ENCODE assay signal across 6 cellular contexts in the genomic region with DNA sequence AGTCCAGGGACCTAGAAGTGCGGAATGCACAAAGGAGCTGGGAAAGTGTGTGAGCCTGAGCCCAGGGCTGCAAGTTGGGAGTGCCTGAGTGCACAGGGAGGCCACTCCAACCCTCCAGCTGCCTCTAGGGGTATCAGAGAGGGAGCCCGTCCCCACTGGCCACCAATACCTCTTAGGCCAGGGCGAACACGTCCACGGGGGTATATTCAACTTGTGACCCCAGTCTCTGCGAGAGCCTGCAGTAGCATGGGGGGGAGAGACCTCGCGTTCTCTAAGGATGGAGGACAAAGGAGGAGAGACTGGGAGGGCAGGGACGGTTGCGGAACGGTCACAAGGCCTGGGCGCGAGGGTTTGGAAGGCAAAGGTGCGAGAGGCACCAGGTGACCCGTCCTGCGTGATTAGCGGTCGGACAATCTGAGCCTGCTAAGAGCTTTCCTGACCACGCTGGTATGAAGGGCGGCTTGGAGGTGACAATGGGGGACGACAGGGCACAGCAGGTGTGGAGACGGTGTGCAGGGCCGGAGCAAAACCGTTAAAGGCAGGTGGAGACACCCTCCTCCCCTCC. TPM values are rescaled to one million over a fixed set of nuclear protein-coding genes. Genes with fewer than 3 reads are reported as not detected.
DNase-seq lines count a peak whose midpoint lies in the region; ATAC-seq and TF ChIP-seq lines count a peak whose summit lies in the region.

No MANE protein-coding gene starts in this region.

- peak in 1 of 3 donors; percentile 1 for DNase-seq in CD4-positive, CD25-positive, alpha-beta regulatory T cell
- DNase-seq in RWPE2 (ENCODE audit: low spot score) = peak; percentile 35
- DNase-seq in hepatocyte (ENCODE audit: low spot score) = no peak
- DNase-seq in upper lobe of right lung = no peak
- DNase-seq in iPS-NIHi7 (ENCODE audit: extremely low spot score) = no peak

- peak overlapping the region; percentile 27 for H2AFZ ChIP-seq in hepatocyte

- peaks cover 13% of the 10 kb centered on the region for H3K36me3 ChIP-seq in CD4-positive, CD25-positive, alpha-beta regulatory T cell (ENCODE audit: control insufficient read depth, insufficient read depth, low read length)
- H3K36me3 ChIP-seq in RWPE2 (ENCODE audit: low read depth) = peaks cover 21% of the 10 kb centered on the region
- H3K36me3 ChIP-seq in hepatocyte (replicated peaks; ENCODE audit: insufficient read depth, low read depth) = no peaks in the 10 kb centered on the region
- H3K36me3 ChIP-seq in upper lobe of right lung = peaks cover 22% of the 10 kb centered on the region

- intact Hi-C loops in upper lobe of right lung (cut with DNase I) = no loop called here

- H4K20me1 ChIP-seq in hepatocyte (ENCODE audit: insufficient read depth, poor library complexity, severe bottlenecking) = no peaks in the 10 kb centered on the region

- peak overlapping the region; percentile 92 to 99 (median 94) for H3K4me3 Mint-ChIP-seq in CD4-positive, CD25-positive, alpha-beta regulatory T cell

- H3K4me1 ChIP-seq in CD4-positive, CD25-positive, alpha-beta regulatory T cell (ENCODE audit: control insufficient read depth, insufficient read depth, low read length, poor library complexity, severe bottlenecking) = peaks cover 40% of the 10 kb centered on the region
- H3K4me1 ChIP-seq in RWPE2 (ENCODE audit: insufficient read depth, poor library complexity, severe bottlenecking) (peaks cover 3% of the 10 kb centered on the region), hepatocyte (ENCODE audit: insufficient read depth) (peaks cover 15% of the 10 kb centered on the region), upper lobe of right lung (peaks cover 27% of the 10 kb centered on the region)

- TF ChIP-seq CTCF in RWPE2 (IDR thresholded peaks at IDR 0.05; ENCODE audit: poor library complexity, severe bottlenecking) (no peak), hepatocyte (IDR thresholded peaks at IDR 0.05; ENCODE audit: poor library complexity) (no peak), upper lobe of right lung (IDR thresholded peaks at IDR 0.05) (no peak)

- H3K9me2 ChIP-seq in hepatocyte (replicated peaks; ENCODE audit: insufficient read depth) = no peaks in the 10 kb centered on the region

- no peaks in the 10 kb centered on the region for H3K27me3 ChIP-seq in CD4-positive, CD25-positive, alpha-beta regulatory T cell (ENCODE audit: control insufficient read depth, insufficient read depth, low read length)
- H3K27me3 ChIP-seq in RWPE2 (ENCODE audit: insufficient read depth, poor library complexity, severe bottlenecking) = no peaks in the 10 kb centered on the region
- H3K27me3 ChIP-seq in hepatocyte = no peaks in the 10 kb centered on the region
- H3K27me3 ChIP-seq in upper lobe of right lung = no peaks in the 10 kb centered on the region

- WGBS in hepatocyte (ENCODE audit: low lambda C conversion rate, missing lambda C conversion rate) = 11% methylated on average over 24 of the region's 24 CpGs

- H3K9me3 Mint-ChIP-seq in CD4-positive, CD25-positive, alpha-beta regulatory T cell = peaks cover 0 to 1% (median 0%) of the 10 kb centered on the region in 7 donors

- peaks cover 12 to 46% (median 19%) of the 10 kb centered on the region in 4 donors for H3K4me1 Mint-ChIP-seq in CD4-positive, CD25-positive, alpha-beta regulatory T cell

- H3K4me2 ChIP-seq in hepatocyte = peak overlapping the region; percentile 97

- H3K4me3 ChIP-seq in CD4-positive, CD25-positive, alpha-beta regulatory T cell (ENCODE audit: low read depth, low read length) = peak overlapping the region; percentile 94
- peak overlapping the region; percentile 57 for H3K4me3 ChIP-seq in RWPE2 (ENCODE audit: severe bottlenecking)
- peak overlapping the region; percentile 15 for H3K4me3 ChIP-seq in hepatocyte
- peak overlapping the region; percentile 72 for H3K4me3 ChIP-seq in upper lobe of right lung

- peaks cover 6% of the 10 kb centered on the region for H3K79me2 ChIP-seq in hepatocyte

- ATAC-seq in CD4-positive, CD25-positive, alpha-beta regulatory T cell (ENCODE audit: low read depth in 2 of 2) = no peak
- 0 out of 3 replicates have a peak, but pooled peaks have one; percentile 3 for ATAC-seq in RWPE2 (ENCODE audit: low read depth)
- no peak for ATAC-seq in upper lobe of right lung
- no peak for ATAC-seq in GM19351 (IDR thresholded peaks at IDR 0.05; ENCODE audit: unreplicated experiment)

- H3K27ac ChIP-seq in CD4-positive, CD25-positive, alpha-beta regulatory T cell (ENCODE audit: insufficient read depth, low read length, poor library complexity, severe bottlenecking) = peak overlapping the region; percentile 82
- H3K27ac ChIP-seq in RWPE2 (ENCODE audit: poor library complexity, severe bottlenecking) = peak overlapping the region; percentile 30
- H3K27ac ChIP-seq in hepatocyte = peak overlapping the region; percentile 17
- H3K27ac ChIP-seq in upper lobe of right lung = peak overlapping the region; percentile 77

- no peaks in the 10 kb centered on the region for H3K36me3 Mint-ChIP-seq in CD4-positive, CD25-positive, alpha-beta regulatory T cell

- no peaks in the 10 kb centered on the region for H3K9me3 ChIP-seq in CD4-positive, CD25-positive, alpha-beta regulatory T cell (ENCODE audit: control insufficient read depth in 2 of 2, low read length in 2 of 2)
- H3K9me3 ChIP-seq in RWPE2 (ENCODE audit: severe bottlenecking) (no peaks in the 10 kb centered on the region), hepatocyte (ENCODE audit: low read depth) (no peaks in the 10 kb centered on the region), upper lobe of right lung (no peaks in the 10 kb centered on the region)

- H3K27ac Mint-ChIP-seq in CD4-positive, CD25-positive, alpha-beta regulatory T cell = peak overlapping the region; percentile 92 to 95 (median 95)

- H3K27me3 Mint-ChIP-seq in CD4-positive, CD25-positive, alpha-beta regulatory T cell = no peaks in the 10 kb centered on the region

RNA-seq across cellular contexts. Expression of gene CD320, which starts 0.7 kb away (rescaled TPM):
- total RNA-seq in CD4-positive, CD25-positive, alpha-beta regulatory T cell = 27.0 TPM
- polyA plus RNA-seq in CD4-positive, CD25-positive, alpha-beta regulatory T cell = 10 to 100 TPM; 42.4 to 63.7 (median 60.0) TPM
- 44.5 and 53.8 TPM in 2 replicates for total RNA-seq in hepatocyte
- 77.5 and 91.4 TPM in 2 replicates for polyA plus RNA-seq in hepatocyte
- total RNA-seq in upper lobe of right lung = 49.4 TPM

RNA-seq across cellular contexts. Expression of gene NDUFA7, which starts 13.7 kb away (rescaled TPM):
- total RNA-seq in CD4-positive, CD25-positive, alpha-beta regulatory T cell = 27.4 TPM
- 100 to 1,000 TPM; 130 to 181 (median 149) TPM for polyA plus RNA-seq in CD4-positive, CD25-positive, alpha-beta regulatory T cell
- total RNA-seq in hepatocyte (34.4 and 44.9 TPM in 2 replicates), upper lobe of right lung (35.7 TPM)
- 115 and 124 TPM in 2 replicates for polyA plus RNA-seq in hepatocyte

RNA-seq across cellular contexts. Expression of gene RPS28, which starts 13.8 kb away (rescaled TPM):
- 2,201 TPM for total RNA-seq in CD4-positive, CD25-positive, alpha-beta regulatory T cell
- 1,000 to 10,000 TPM; 1,925 to 3,295 (median 2,756) TPM for polyA plus RNA-seq in CD4-positive, CD25-positive, alpha-beta regulatory T cell
- 293 and 312 TPM in 2 replicates for total RNA-seq in hepatocyte
- 683 and 693 TPM in 2 replicates for polyA plus RNA-seq in hepatocyte
- total RNA-seq in upper lobe of right lung = 1,645 TPM

RNA-seq across cellular contexts. Expression of gene KANK3, which starts 35.6 kb away (rescaled TPM):
- total RNA-seq in CD4-positive, CD25-positive, alpha-beta regulatory T cell = 4.4 TPM
- polyA plus RNA-seq in CD4-positive, CD25-positive, alpha-beta regulatory T cell = 1 to 10 TPM in 2 of 4 donors, under 1 TPM in 2; 0.40 to 2.1 (median 1.0) TPM
- total RNA-seq in hepatocyte (0.56 and 3.2 TPM in 2 replicates), upper lobe of right lung (54.0 TPM)
- polyA plus RNA-seq in hepatocyte = 1.2 TPM in 1 of 2 replicates, not detected in the other

RNA-seq across cellular contexts. Expression of gene ANGPTL4, which starts 56.5 kb away (rescaled TPM):
- not detected for total RNA-seq in CD4-positive, CD25-positive, alpha-beta regulatory T cell
- not detected for polyA plus RNA-seq in CD4-positive, CD25-positive, alpha-beta regulatory T cell
- 12.0 and 14.7 TPM in 2 replicates for total RNA-seq in hepatocyte
- polyA plus RNA-seq in hepatocyte = 23.4 and 26.3 TPM in 2 replicates
- total RNA-seq in upper lobe of right lung = 6.3 TPM

Comparison
In these comparisons a context has a peak if more than half of its experiments do, and no peak if none do; other contexts are left out.
1. H3K27ac ChIP-seq: peak in every context shown above with its lines; median percentile 82 in CD4-positive, CD25-positive, alpha-beta regulatory T cell; 77 in upper lobe of right lung; 30 in RWPE2; 17 in hepatocyte.
2. H3K4me3 ChIP-seq: peak in every context shown above with its lines; median percentile 94 in CD4-positive, CD25-positive, alpha-beta regulatory T cell; 72 in upper lobe of right lung; 57 in RWPE2; 15 in hepatocyte.